11 cellular contexts compared by ENCODE assay signal in the genomic region with DNA sequence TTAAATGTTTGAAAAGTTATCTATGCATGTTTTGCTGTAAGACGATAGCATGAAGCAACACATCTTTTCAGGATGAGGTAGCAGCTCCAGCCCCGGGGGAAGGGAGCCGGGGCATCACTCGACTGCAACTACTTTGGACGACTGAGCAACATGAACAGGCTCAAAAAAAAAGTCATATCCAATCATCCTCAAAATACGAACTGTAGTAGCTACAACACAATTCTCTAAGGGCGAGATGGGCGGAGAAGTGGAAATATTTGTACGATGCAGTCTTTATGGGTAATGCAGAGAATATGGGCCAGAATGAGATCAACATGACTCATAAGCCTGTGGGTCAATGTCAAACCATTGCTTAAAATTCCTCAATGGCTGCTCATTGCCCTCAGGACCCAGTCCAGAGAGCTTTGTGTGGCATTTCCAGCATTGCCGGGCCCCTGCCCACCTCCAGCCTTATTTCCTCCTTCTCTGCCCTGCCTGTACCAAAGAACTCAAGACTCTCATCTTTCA. TPM values are rescaled to one million over a fixed set of nuclear protein-coding genes. Genes with fewer than 3 reads are reported as not detected.
DNase-seq lines count a peak whose midpoint lies in the region; ATAC-seq and TF ChIP-seq lines count a peak whose summit lies in the region.
"Had no signal": no experiment of that assay in that cellular context is flagged by ENCODE, and none has a peak within 500 bp of the region (broad histone marks: within the 10 kb centered on the region; RNA-seq: fewer than 3 reads in every experiment).

No MANE protein-coding gene starts in this region.

- no peaks in the 10 kb centered on the region for H3K36me3 Mint-ChIP-seq in CD8-positive, alpha-beta T cell

- CTCF ChIA-PET in HEK293 (lab: Yijun Ruan, JAX), result interaction anchor here (0.5 to 1.4 kb wide), 4 partner anchors 31 to 259 kb away, joined by 3 to 4 read pairs (median 4); no protein-coding TSS in a partner anchor
- CTCF ChIA-PET in CD8-positive, alpha-beta T cell (lab: Charles Lee), result no interaction called here

- H3K27me3 ChIP-seq in skeletal muscle satellite cell (ENCODE audit: control insufficient read depth, insufficient read depth, low read length), result no peaks in the 10 kb centered on the region
- H3K27me3 ChIP-seq in CD8-positive, alpha-beta T cell (ENCODE audit: insufficient read depth, low read length), result no peaks in the 10 kb centered on the region
- H3K27me3 ChIP-seq: adrenal gland, neutrophil had no signal

- H3K27ac ChIP-seq in HEK293 (ENCODE audit: extremely low read depth, low read depth, low read length), result no peak overlapping the region
- H3K27ac ChIP-seq in CD8-positive, alpha-beta T cell (ENCODE audit: low read depth, low read length), result no peak overlapping the region
- H3K27ac ChIP-seq: adrenal gland, neutrophil had no signal

- no peak overlapping the region for H3K4me3 Mint-ChIP-seq in CD8-positive, alpha-beta T cell
- H3K4me3 Mint-ChIP-seq: activated CD4-positive, alpha-beta T cell treated with anti-CD3 and anti-CD28 coated beads, Interleukin-2, amount 10 ng/mL, durations not matched to agents 24 days and 14 days had no signal

- POLR2A ChIA-PET in HEK293 (lab: Yijun Ruan, JAX), result interaction anchor here (0.6 to 1.0 kb wide), 2 partner anchors 18 to 43 kb away, joined by 3 to 8 read pairs; a partner anchor contains a TSS
- POLR2A ChIA-PET in CD8-positive, alpha-beta T cell (lab: Charles Lee), result interaction anchor here (0.6 to 0.7 kb wide), 2 partner anchors 16 to 215 kb away, joined by 3 to 5 read pairs; no protein-coding TSS in a partner anchor

- intact Hi-C loops in CD8-positive, alpha-beta T cell (cut with DNase I, micrococcal nuclease), result no loop called here

- H3K4me1 ChIP-seq in HEK293 (ENCODE audit: control insufficient read depth, insufficient read depth, low read length), result no peaks in the 10 kb centered on the region; the same call in 1 of the 2 replicates
- peaks cover 52% of the 10 kb centered on the region for H3K4me1 ChIP-seq in skeletal muscle satellite cell (ENCODE audit: control insufficient read depth, insufficient read depth, low read length)
- no peaks in the 10 kb centered on the region for H3K4me1 ChIP-seq in CD8-positive, alpha-beta T cell (ENCODE audit: insufficient read depth, low read length)
- H3K4me1 ChIP-seq: adrenal gland had no signal

- H3K9me3 Mint-ChIP-seq in CD8-positive, alpha-beta T cell, result no peaks in the 10 kb centered on the region
- H3K9me3 Mint-ChIP-seq: activated CD4-positive, alpha-beta T cell treated with anti-CD3 and anti-CD28 coated beads, Interleukin-2, amount 10 ng/mL, durations not matched to agents 24 days and 14 days had no signal

- H3K9ac ChIP-seq in skeletal muscle satellite cell (ENCODE audit: low read depth, low read length), result peak overlapping the region; percentile 88

- no peak overlapping the region for H3K4me3 ChIP-seq in HEK293 (ENCODE audit: low read depth, low read length)
- no peak overlapping the region for H3K4me3 ChIP-seq in fibroblast of villous mesenchyme (ENCODE audit: low read depth, low read length)
- peak overlapping the region; percentile 43 for H3K4me3 ChIP-seq in skeletal muscle satellite cell (ENCODE audit: low read length)
- no peak overlapping the region for H3K4me3 ChIP-seq in CD8-positive, alpha-beta T cell (ENCODE audit: low read depth, low read length)
- H3K4me3 ChIP-seq: adrenal gland had no signal

- H3K27ac Mint-ChIP-seq in CD8-positive, alpha-beta T cell, result no peak overlapping the region
- H3K27ac Mint-ChIP-seq: activated CD4-positive, alpha-beta T cell treated with anti-CD3 and anti-CD28 coated beads, Interleukin-2, amount 10 ng/mL, durations not matched to agents 24 days and 14 days had no signal

- H3K36me3 ChIP-seq in HEK293 (ENCODE audit: control insufficient read depth in 2 of 2, insufficient read depth in 1 of 2, low read length in 2 of 2) (no peaks in the 10 kb centered on the region), skeletal muscle satellite cell (ENCODE audit: insufficient read depth, low read length) (no peaks in the 10 kb centered on the region)
- no peaks in the 10 kb centered on the region for H3K36me3 ChIP-seq in CD8-positive, alpha-beta T cell (ENCODE audit: insufficient read depth, low read length)
- H3K36me3 ChIP-seq: adrenal gland, neutrophil had no signal

- TF ChIP-seq CTCF in HEK293 (tag by site-specific recombination; IDR thresholded peaks at IDR 0.05) (no peak), fibroblast of villous mesenchyme (IDR thresholded peaks at IDR 0.05; ENCODE audit: insufficient read depth, low read depth, low read length) (no peak)
- TF ChIP-seq CTCF in CD8-positive, alpha-beta T cell (IDR thresholded peaks at IDR 0.05), result no peak

- peak overlapping the region; percentile 80 for H3K4me2 ChIP-seq in skeletal muscle satellite cell (ENCODE audit: low read length)

- no peaks in the 10 kb centered on the region for H3K27me3 Mint-ChIP-seq in CD8-positive, alpha-beta T cell (ENCODE audit: low read depth)
- H3K27me3 Mint-ChIP-seq: activated CD4-positive, alpha-beta T cell treated with anti-CD3 and anti-CD28 coated beads, Interleukin-2, amount 10 ng/mL, durations not matched to agents 24 days and 14 days had no signal

- DNase-seq in SW 1271 (lab: John Stamatoyannopoulos, UW), result peak; percentile 76 to 88
- DNase-seq in fibroblast of villous mesenchyme (ENCODE audit: low read depth), result peak; percentile 77
- DNase-seq in CD8-positive, alpha-beta T cell, result no peak
- DNase-seq in NCI-H774 (lab: John Stamatoyannopoulos, UW), result no peak
- DNase-seq in stimulated activated CD4-positive, alpha-beta T cell treated with anti-CD3 and anti-CD28 coated beads, Interleukin-2, amount 100 ng/mL, for 24 hours, result no peak
- DNase-seq: activated CD4-positive, alpha-beta T cell treated with anti-CD3 and anti-CD28 coated beads, Interleukin-2, amount 10 ng/mL, durations not matched to agents 24 days and 14 days; MV-4-11 had no signal

- no peaks in the 10 kb centered on the region for H3K4me1 Mint-ChIP-seq in CD8-positive, alpha-beta T cell (ENCODE audit: low read depth)
- H3K4me1 Mint-ChIP-seq: activated CD4-positive, alpha-beta T cell treated with anti-CD3 and anti-CD28 coated beads, Interleukin-2, amount 10 ng/mL, durations not matched to agents 24 days and 14 days had no signal

- ATAC-seq in CD8-positive, alpha-beta T cell, result no peak

- H3K9me3 ChIP-seq in HEK293 (ENCODE audit: control insufficient read depth, insufficient read depth, low read depth, low read length) (no peaks in the 10 kb centered on the region), skeletal muscle satellite cell (replicated peaks; ENCODE audit: low read length) (no peaks in the 10 kb centered on the region)
- no peaks in the 10 kb centered on the region for H3K9me3 ChIP-seq in CD8-positive, alpha-beta T cell (ENCODE audit: low read length)
- H3K9me3 ChIP-seq: adrenal gland, neutrophil had no signal

TF ChIP-seq in HEK293, 187 proteins besides CTCF, POLR2A, EP300 and RAD21 (continues in another document):
- TF ChIP-seq YY2 (tag by site-specific recombination; IDR thresholded peaks at IDR 0.05) (no peak), MYNN (tag by site-specific recombination; IDR thresholded peaks at IDR 0.05; ENCODE audit: borderline replicate concordance) (no peak), ZNF660 (tag by site-specific recombination; IDR thresholded peaks at IDR 0.05) (0 out of 2 replicates have a peak, but pooled peaks have one; percentile 20), ZNF211 (tag by site-specific recombination; IDR thresholded peaks at IDR 0.05; ENCODE audit: low read depth) (no peak), ZNF184 (tag by site-specific recombination; IDR thresholded peaks at IDR 0.05) (no peak)
- TF ChIP-seq, protein P1, sequence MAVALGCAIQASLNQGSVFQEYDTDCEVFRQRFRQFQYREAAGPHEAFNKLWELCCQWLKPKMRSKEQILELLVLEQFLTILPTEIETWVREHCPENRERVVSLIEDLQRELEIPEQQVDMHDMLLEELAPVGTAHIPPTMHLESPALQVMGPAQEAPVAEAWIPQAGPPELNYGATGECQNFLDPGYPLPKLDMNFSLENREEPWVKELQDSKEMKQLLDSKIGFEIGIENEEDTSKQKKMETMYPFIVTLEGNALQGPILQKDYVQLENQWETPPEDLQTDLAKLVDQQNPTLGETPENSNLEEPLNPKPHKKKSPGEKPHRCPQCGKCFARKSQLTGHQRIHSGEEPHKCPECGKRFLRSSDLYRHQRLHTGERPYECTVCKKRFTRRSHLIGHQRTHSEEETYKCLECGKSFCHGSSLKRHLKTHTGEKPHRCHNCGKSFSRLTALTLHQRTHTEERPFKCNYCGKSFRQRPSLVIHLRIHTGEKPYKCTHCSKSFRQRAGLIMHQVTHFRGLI (tag by site-specific recombination; IDR thresholded peaks at IDR 0.05), result no peak
- TF ChIP-seq, protein P2, sequence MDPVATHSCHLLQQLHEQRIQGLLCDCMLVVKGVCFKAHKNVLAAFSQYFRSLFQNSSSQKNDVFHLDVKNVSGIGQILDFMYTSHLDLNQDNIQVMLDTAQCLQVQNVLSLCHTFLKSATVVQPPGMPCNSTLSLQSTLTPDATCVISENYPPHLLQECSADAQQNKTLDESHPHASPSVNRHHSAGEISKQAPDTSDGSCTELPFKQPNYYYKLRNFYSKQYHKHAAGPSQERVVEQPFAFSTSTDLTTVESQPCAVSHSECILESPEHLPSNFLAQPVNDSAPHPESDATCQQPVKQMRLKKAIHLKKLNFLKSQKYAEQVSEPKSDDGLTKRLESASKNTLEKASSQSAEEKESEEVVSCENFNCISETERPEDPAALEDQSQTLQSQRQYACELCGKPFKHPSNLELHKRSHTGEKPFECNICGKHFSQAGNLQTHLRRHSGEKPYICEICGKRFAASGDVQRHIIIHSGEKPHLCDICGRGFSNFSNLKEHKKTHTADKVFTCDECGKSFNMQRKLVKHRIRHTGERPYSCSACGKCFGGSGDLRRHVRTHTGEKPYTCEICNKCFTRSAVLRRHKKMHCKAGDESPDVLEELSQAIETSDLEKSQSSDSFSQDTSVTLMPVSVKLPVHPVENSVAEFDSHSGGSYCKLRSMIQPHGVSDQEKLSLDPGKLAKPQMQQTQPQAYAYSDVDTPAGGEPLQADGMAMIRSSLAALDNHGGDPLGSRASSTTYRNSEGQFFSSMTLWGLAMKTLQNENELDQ (tag by site-specific recombination; IDR thresholded peaks at IDR 0.05; ENCODE audit: low read depth), result no peak

RNA-seq across cellular contexts. Expression of a gene that starts 17.7 kb away (rescaled TPM):
- total RNA-seq in fibroblast of villous mesenchyme, result 103 and 188 TPM in 2 replicates
- total RNA-seq in skeletal muscle satellite cell (2012; rRNA removed), result 96.6 and 129 TPM in 2 replicates
- total RNA-seq in CD8-positive, alpha-beta T cell, result 10 to 100 TPM; 27.3 to 28.1 TPM

Comparison
In these comparisons a context has a peak if more than half of its experiments do, and no peak if none do; other contexts are left out.
1. DNase-seq: peak in SW 1271 (2 of 2) and fibroblast of villous mesenchyme (single experiment); none in CD8-positive, alpha-beta T cell (0 of 7), NCI-H774 (single experiment) and stimulated activated CD4-positive, alpha-beta T cell treated with anti-CD3 and anti-CD28 coated beads, Interleukin-2, amount 100 ng/mL, for 24 hours (0 of 2).